Comparison of ENCODE assay signal across 2 cellular contexts in the genomic region with DNA sequence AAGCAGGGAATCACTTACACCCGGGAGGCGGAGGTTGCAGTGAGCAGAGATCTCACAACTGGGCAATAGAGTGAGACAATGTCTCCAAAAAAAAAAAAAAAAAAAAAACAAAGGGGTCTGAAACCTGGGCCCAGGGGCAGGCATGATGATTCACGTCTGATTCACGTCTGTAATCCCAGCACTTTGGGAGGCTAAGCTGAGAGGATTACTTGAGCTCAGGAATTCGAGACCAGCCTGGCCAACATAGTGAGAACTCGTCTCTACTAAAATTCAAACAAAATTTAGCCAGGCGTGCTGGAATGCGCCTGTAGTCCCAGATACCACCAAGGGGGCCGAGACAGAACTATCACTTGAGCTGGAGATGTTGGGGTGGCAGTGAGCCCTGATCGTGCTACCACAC.
TF ChIP-seq lines count a peak whose summit lies in the region.

No MANE protein-coding gene starts in this region.

TF ChIP-seq in endothelial cell of umbilical vein, 7 proteins besides CTCF, POLR2A, EP300 and RAD21:
- TF ChIP-seq EZH2 (IDR thresholded peaks at IDR 0.05; ENCODE audit: borderline replicate concordance, low read depth, low read length, severe bottlenecking) (no peak), FOS (IDR thresholded peaks at IDR 0.05; ENCODE audit: borderline replicate concordance, insufficient read depth, low read length) (no peak), GATA2 (IDR thresholded peaks at IDR 0.05; ENCODE audit: insufficient read depth, insufficient read length, low read depth, low read length) (no peak), JUN (IDR thresholded peaks at IDR 0.05; ENCODE audit: borderline replicate concordance, insufficient read depth, insufficient read length, low read depth) (no peak), POLR2AphosphoS5 (IDR thresholded peaks at IDR 0.05; ENCODE audit: insufficient read depth, low read depth, low read length) (no peak), MYC (IDR thresholded peaks at IDR 0.05; ENCODE audit: low read depth, low read length) (no peak)
- TF ChIP-seq, protein P1, sequence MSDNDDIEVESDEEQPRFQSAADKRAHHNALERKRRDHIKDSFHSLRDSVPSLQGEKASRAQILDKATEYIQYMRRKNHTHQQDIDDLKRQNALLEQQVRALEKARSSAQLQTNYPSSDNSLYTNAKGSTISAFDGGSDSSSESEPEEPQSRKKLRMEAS (IDR thresholded peaks at IDR 0.05; ENCODE audit: insufficient read depth, insufficient read length): no peak

TF ChIP-seq in SK-N-SH treated with all-trans-retinoic acid at 6 μM for 48 hours, 23 proteins besides CTCF, POLR2A, EP300 and RAD21:
- TF ChIP-seq PPARA (CRISPR knock-in tag; IDR thresholded peaks at IDR 0.05; ENCODE audit: borderline replicate concordance): no peak
- TF ChIP-seq ARNTL (CRISPR knock-in tag; IDR thresholded peaks at IDR 0.05; ENCODE audit: borderline replicate concordance, low read depth): no peak
- no peak for TF ChIP-seq ZC3H10 (CRISPR knock-in tag; IDR thresholded peaks at IDR 0.05)
- no peak for TF ChIP-seq ISL1 (CRISPR knock-in tag; IDR thresholded peaks at IDR 0.05)
- TF ChIP-seq ESRRG (CRISPR knock-in tag; IDR thresholded peaks at IDR 0.05): no peak
- no peak for TF ChIP-seq RARB (CRISPR knock-in tag; IDR thresholded peaks at IDR 0.05)
- no peak for TF ChIP-seq ZFP3 (CRISPR knock-in tag; IDR thresholded peaks at IDR 0.05)
- TF ChIP-seq OSR1 (CRISPR knock-in tag; IDR thresholded peaks at IDR 0.05): no peak
- TF ChIP-seq, protein P2, sequence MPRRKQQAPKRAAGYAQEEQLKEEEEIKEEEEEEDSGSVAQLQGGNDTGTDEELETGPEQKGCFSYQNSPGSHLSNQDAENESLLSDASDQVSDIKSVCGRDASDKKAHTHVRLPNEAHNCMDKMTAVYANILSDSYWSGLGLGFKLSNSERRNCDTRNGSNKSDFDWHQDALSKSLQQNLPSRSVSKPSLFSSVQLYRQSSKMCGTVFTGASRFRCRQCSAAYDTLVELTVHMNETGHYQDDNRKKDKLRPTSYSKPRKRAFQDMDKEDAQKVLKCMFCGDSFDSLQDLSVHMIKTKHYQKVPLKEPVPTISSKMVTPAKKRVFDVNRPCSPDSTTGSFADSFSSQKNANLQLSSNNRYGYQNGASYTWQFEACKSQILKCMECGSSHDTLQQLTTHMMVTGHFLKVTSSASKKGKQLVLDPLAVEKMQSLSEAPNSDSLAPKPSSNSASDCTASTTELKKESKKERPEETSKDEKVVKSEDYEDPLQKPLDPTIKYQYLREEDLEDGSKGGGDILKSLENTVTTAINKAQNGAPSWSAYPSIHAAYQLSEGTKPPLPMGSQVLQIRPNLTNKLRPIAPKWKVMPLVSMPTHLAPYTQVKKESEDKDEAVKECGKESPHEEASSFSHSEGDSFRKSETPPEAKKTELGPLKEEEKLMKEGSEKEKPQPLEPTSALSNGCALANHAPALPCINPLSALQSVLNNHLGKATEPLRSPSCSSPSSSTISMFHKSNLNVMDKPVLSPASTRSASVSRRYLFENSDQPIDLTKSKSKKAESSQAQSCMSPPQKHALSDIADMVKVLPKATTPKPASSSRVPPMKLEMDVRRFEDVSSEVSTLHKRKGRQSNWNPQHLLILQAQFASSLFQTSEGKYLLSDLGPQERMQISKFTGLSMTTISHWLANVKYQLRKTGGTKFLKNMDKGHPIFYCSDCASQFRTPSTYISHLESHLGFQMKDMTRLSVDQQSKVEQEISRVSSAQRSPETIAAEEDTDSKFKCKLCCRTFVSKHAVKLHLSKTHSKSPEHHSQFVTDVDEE (CRISPR knock-in tag; IDR thresholded peaks at IDR 0.05): no peak
- TF ChIP-seq ZFP30 (CRISPR knock-in tag; IDR thresholded peaks at IDR 0.05): no peak
- TF ChIP-seq, protein P3, sequence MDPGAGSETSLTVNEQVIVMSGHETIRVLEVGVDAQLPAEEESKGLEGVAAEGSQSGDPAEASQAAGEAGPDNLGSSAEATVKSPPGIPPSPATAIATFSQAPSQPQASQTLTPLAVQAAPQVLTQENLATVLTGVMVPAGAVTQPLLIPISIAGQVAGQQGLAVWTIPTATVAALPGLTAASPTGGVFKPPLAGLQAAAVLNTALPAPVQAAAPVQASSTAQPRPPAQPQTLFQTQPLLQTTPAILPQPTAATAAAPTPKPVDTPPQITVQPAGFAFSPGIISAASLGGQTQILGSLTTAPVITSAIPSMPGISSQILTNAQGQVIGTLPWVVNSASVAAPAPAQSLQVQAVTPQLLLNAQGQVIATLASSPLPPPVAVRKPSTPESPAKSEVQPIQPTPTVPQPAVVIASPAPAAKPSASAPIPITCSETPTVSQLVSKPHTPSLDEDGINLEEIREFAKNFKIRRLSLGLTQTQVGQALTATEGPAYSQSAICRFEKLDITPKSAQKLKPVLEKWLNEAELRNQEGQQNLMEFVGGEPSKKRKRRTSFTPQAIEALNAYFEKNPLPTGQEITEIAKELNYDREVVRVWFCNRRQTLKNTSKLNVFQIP (CRISPR knock-in tag; IDR thresholded peaks at IDR 0.05; ENCODE audit: borderline replicate concordance, low read depth): no peak
- no peak for TF ChIP-seq PATZ1 (CRISPR knock-in tag; IDR thresholded peaks at IDR 0.05; ENCODE audit: borderline replicate concordance)
